ENCODE assay signal across 13 cellular contexts in genomic region chr10:79544926-79545325, GRCh38. TPM values are rescaled to one million over a fixed set of nuclear protein-coding genes. Genes with fewer than 3 reads are reported as not detected.
"Had no signal": no experiment of that assay in that cellular context is flagged by ENCODE, and none has a peak within 500 bp of the region (broad histone marks: within the 10 kb centered on the region; RNA-seq: fewer than 3 reads in every experiment).

No MANE protein-coding gene starts in this region.

RNA-seq across cellular contexts. Expression of gene SFTPA2, which starts 15.3 kb away (rescaled TPM):
- total RNA-seq: kidney epithelial cell; left ventricle myocardium inferior; lower leg skin; lung microvascular endothelial cell; mammary epithelial cell; mesenteric fat pad; mononuclear cell; naive thymus-derived CD4-positive, alpha-beta T cell had no signal
- polyA plus RNA-seq: immature natural killer cell; keratinocyte; liver; mammary epithelial cell; naive thymus-derived CD4-positive, alpha-beta T cell had no signal

RNA-seq across cellular contexts. Expression of gene EIF5AL1, which starts 32.6 kb away (rescaled TPM):
- total RNA-seq: lower lobe of right lung, mesothelial cell of epicardium had no signal
